ENCODE assay signal across 2 cellular contexts in genomic region chr1:23362218-23362713, GRCh38.
TF ChIP-seq lines count a peak whose summit lies in the region.

No MANE protein-coding gene starts in this region.

TF ChIP-seq in HEK293, 187 proteins besides CTCF, POLR2A, EP300 and RAD21 (continues in another document):
- TF ChIP-seq ZFP41 (tag by site-specific recombination; IDR thresholded peaks at IDR 0.05; ENCODE audit: borderline replicate concordance) (no peak), ZNF792 (tag by site-specific recombination; IDR thresholded peaks at IDR 0.05) (no peak), TCF7L2 (IDR thresholded peaks at IDR 0.05; ENCODE audit: borderline replicate concordance, low read depth, low read length) (no peak), ZNF677 (tag by site-specific recombination; IDR thresholded peaks at IDR 0.05) (no peak), ZNF555 (tag by site-specific recombination; conservative IDR thresholded peaks at IDR 0.05) (no peak), ZNF394 (tag by site-specific recombination; IDR thresholded peaks at IDR 0.05; ENCODE audit: borderline replicate concordance) (no peak), ZBTB1 (tag by site-specific recombination; IDR thresholded peaks at IDR 0.05) (no peak), ZNF692 (tag by site-specific recombination; IDR thresholded peaks at IDR 0.05) (no peak), ZBTB26 (tag by site-specific recombination; optimal IDR thresholded peaks at IDR 0.05) (peak; percentile 10), HIC1 (tag by site-specific recombination; IDR thresholded peaks at IDR 0.05) (no peak), SP2 (tag by site-specific recombination; IDR thresholded peaks at IDR 0.05) (no peak), ZNF274 (IDR thresholded peaks at IDR 0.05; ENCODE audit: low read length) (no peak), ZNF274 (tag by site-specific recombination; IDR thresholded peaks at IDR 0.05; ENCODE audit: borderline replicate concordance) (peak; percentile 97), ZNF140 (tag by site-specific recombination; IDR thresholded peaks at IDR 0.05) (no peak), REST (tag by site-specific recombination; IDR thresholded peaks at IDR 0.05) (no peak), PRDM1 (tag by site-specific recombination; IDR thresholded peaks at IDR 0.05) (no peak), ZNF302 (tag by site-specific recombination; IDR thresholded peaks at IDR 0.05; ENCODE audit: low read depth) (no peak), ZNF701 (tag by site-specific recombination; IDR thresholded peaks at IDR 0.05) (no peak), ZNF16 (tag by site-specific recombination; IDR thresholded peaks at IDR 0.05; ENCODE audit: low read depth) (no peak), ZBTB8A (tag by site-specific recombination; IDR thresholded peaks at IDR 0.05) (no peak), ZNF146 (tag by site-specific recombination; IDR thresholded peaks at IDR 0.05) (no peak), ZNF747 (tag by site-specific recombination; IDR thresholded peaks at IDR 0.05) (no peak), ZBTB21 (tag by site-specific recombination; IDR thresholded peaks at IDR 0.05) (no peak), ZNF785 (tag by site-specific recombination; IDR thresholded peaks at IDR 0.05) (no peak), ZNF433 (tag by site-specific recombination; IDR thresholded peaks at IDR 0.05; ENCODE audit: low read depth) (no peak)

TF ChIP-seq in SK-N-SH, 30 proteins besides CTCF, POLR2A, EP300 and RAD21:
- no peak for TF ChIP-seq EZH2phosphoT487 (IDR thresholded peaks at IDR 0.05; ENCODE audit: borderline replicate concordance, low read depth)
- no peak for TF ChIP-seq YY1 (IDR thresholded peaks at IDR 0.05; ENCODE audit: low read depth)
- no peak for TF ChIP-seq GABPA (IDR thresholded peaks at IDR 0.05; ENCODE audit: low read depth)
- no peak for TF ChIP-seq SIN3A (IDR thresholded peaks at IDR 0.05; ENCODE audit: borderline replicate concordance, low read depth, low read length)
- TF ChIP-seq RCOR1 (IDR thresholded peaks at IDR 0.05; ENCODE audit: low read length) = no peak
- no peak for TF ChIP-seq MEF2A (IDR thresholded peaks at IDR 0.05; ENCODE audit: borderline replicate concordance, low read depth)
- TF ChIP-seq USF2 (IDR thresholded peaks at IDR 0.05; ENCODE audit: borderline replicate concordance, low read depth, low read length) = no peak
- no peak for TF ChIP-seq NRF1 (IDR thresholded peaks at IDR 0.05; ENCODE audit: low read depth, low read length)
- no peak for TF ChIP-seq JUND (IDR thresholded peaks at IDR 0.05)
- TF ChIP-seq FOXM1 (IDR thresholded peaks at IDR 0.05; ENCODE audit: low read depth) = no peak
